ENCODE assay signal across 8 cellular contexts in the genomic region with DNA sequence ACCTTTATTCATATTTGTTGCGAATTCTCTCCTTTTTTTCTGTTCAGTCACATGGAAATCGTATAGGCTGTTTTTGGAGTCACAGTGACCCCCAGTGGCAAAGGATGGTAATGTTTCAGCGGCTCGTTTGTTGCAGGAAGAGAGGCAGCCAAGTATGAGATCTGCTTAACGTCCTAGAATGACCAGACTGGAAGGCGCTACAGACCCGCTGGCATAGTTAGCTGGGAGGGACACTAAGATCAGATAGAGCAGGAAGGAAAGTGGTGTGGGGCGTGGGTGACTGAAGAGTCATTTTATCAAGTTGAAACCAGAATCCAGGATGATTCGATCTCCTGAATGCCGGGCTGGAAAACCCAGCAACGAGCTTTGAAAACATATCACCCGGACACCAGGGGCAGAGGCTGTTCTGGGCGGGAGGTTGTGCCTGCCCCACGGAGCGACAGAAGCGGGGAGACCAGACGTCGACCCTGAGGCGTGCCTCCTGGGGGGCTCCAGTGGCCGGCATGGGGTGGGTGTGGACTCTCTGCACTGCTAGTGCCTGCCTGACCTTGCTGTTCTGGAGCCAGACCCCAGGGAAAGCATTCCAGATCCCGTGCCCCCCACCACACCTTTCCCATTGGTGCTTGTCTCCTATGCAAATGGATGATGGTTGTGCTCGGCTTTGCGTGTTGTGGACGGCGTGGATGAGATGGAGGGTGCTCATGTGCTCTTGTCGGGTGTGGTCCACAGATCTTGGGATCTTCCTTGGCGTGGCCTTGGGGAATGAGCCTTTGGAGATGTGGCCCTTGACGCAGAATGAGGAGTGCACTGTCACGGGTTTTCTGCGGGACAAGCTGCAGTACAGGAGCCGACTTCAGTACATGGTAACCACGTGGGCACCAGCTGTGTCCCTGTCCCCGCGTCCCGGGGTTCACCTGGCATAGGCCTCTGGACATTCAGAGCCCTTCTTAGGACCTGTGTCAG. TPM values are rescaled to one million over a fixed set of nuclear protein-coding genes. Genes with fewer than 3 reads are reported as not detected.
A peak's percentile ranks its signal among the peaks of the same experiment; 100 is the strongest.
DNase-seq lines count a peak whose midpoint lies in the region; ATAC-seq and TF ChIP-seq lines count a peak whose summit lies in the region.

No MANE protein-coding gene starts in this region.

- TF ChIP-seq POLR2A in erythroblast (IDR thresholded peaks at IDR 0.05; ENCODE audit: low read length) (no peak), GM18505 (IDR thresholded peaks at IDR 0.05; ENCODE audit: borderline replicate concordance, extremely low read depth, insufficient read depth, insufficient read length) (no peak)

- H3K4me1 ChIP-seq in OCI-LY7 (ENCODE audit: insufficient read depth, low read length, poor library complexity, severe bottlenecking) (peaks cover 4% of the 10 kb centered on the region), muscle layer of colon (ENCODE audit: insufficient read depth, low read length) (peaks cover 7% of the 10 kb centered on the region)

- peak overlapping the region; percentile 86; the same call in 1 of the 2 replicates for H2AFZ ChIP-seq in OCI-LY7 (ENCODE audit: low read length)

- H3K36me3 ChIP-seq in OCI-LY7 (ENCODE audit: insufficient read depth, low read length), result no peaks in the 10 kb centered on the region
- no peaks in the 10 kb centered on the region for H3K36me3 ChIP-seq in muscle layer of colon (ENCODE audit: insufficient read depth, low read length)

- H3K9ac ChIP-seq in muscle layer of colon (ENCODE audit: low read length), result no peak overlapping the region

- no peaks in the 10 kb centered on the region for H3K9me2 ChIP-seq in OCI-LY7 (ENCODE audit: insufficient read depth, low read length)

- POLR2A ChIA-PET in OCI-LY7 (lab: Charles Lee), result interaction anchor here (0.7 to 1.2 kb wide), 2 partner anchors 307 to 862 kb away, joined by 3 to 4 read pairs; no protein-coding TSS in a partner anchor

- CTCF ChIA-PET in OCI-LY7 (lab: Charles Lee; ENCODE audit: unreplicated experiment), result interaction anchor here (1.4 kb wide), 1 partner anchor 145 kb away, joined by 5 read pairs; no protein-coding TSS in a partner anchor

- H4K20me1 ChIP-seq in OCI-LY7 (ENCODE audit: insufficient read depth, low read length), result no peaks in the 10 kb centered on the region

- intact Hi-C loops in OCI-LY7 (cut with micrococcal nuclease; ENCODE audit: unreplicated experiment), result loop anchor here (1.0 to 5.0 kb wide), 5 partner anchors 87 to 323 kb away; no protein-coding TSS in a partner anchor

- no peak for ATAC-seq in GM18505 (IDR thresholded peaks at IDR 0.05; ENCODE audit: unreplicated experiment)

- H3K9me3 ChIP-seq in OCI-LY7 (ENCODE audit: low read length) (no peaks in the 10 kb centered on the region), muscle layer of colon (ENCODE audit: low read length) (no peaks in the 10 kb centered on the region)

- TF ChIP-seq CTCF in OCI-LY7 (conservative IDR thresholded peaks at IDR 0.05; ENCODE audit: low read length), result peak; percentile 99

- peak overlapping the region; percentile 44; the same call in 1 of the 2 replicates for H3K4me2 ChIP-seq in OCI-LY7 (ENCODE audit: low read length)

- no TSS peak for BruUV-seq in OCI-LY7 (replicated peaks; lab: Mats Ljungman, UMichigan)

- no peak overlapping the region for H3K4me3 ChIP-seq in OCI-LY7 (ENCODE audit: low read depth, low read length, poor library complexity, severe bottlenecking)
- peak overlapping the region in 1 of 2 donors; percentile 45 for H3K4me3 ChIP-seq in muscle layer of colon (ENCODE audit: low read depth in 1 of 2, low read length in 2 of 2)

- DNase-seq in EH (ENCODE audit: low read depth), result peak; percentile 88
- DNase-seq in HT1080 (ENCODE audit: low read depth), result peak; percentile 89
- peak; percentile 73 for DNase-seq in OCI-LY7 (ENCODE audit: low spot score)
- DNase-seq in activated T-cell treated with anti-CD3 and anti-CD28 coated beads for 24 hours (ENCODE audit: low read depth), result peak; percentile 77
- DNase-seq in erythroblast (lab: John Stamatoyannopoulos, UW), result peak; percentile 86 to 90
- DNase-seq in stimulated activated CD8-positive, alpha-beta memory T cell treated with anti-CD3 and anti-CD28 coated beads, Interleukin-4, amount 100 ng/mL, for 48 hours, result peak; percentile 89

- no peak overlapping the region for H3K27ac ChIP-seq in OCI-LY7 (ENCODE audit: low read depth, low read length, poor library complexity, severe bottlenecking)
- H3K27ac ChIP-seq in muscle layer of colon (ENCODE audit: low read depth, low read length), result peak overlapping the region; percentile 30

- no peaks in the 10 kb centered on the region for H3K27me3 ChIP-seq in muscle layer of colon (ENCODE audit: control insufficient read depth in 1 of 2, insufficient read depth in 2 of 2, low read length in 2 of 2)

- no peaks in the 10 kb centered on the region for H3K79me2 ChIP-seq in OCI-LY7 (ENCODE audit: insufficient read depth, low read depth, low read length)

RNA-seq across cellular contexts. Expression of a gene that starts 7.7 kb away (rescaled TPM):
- total RNA-seq in HT1080 (2014; rRNA removed; shearing (Covaris generic)), result not detected in 2 replicates
- polyA plus RNA-seq in HT1080 (2015; cell fraction: cytosol; rRNA removed), result not detected in 2 replicates
- 0.48 TPM in 1 of 2 replicates, not detected in the other for polyA plus RNA-seq in HT1080 (2015; cell fraction: nucleus; rRNA removed)
- not detected in 2 replicates for total RNA-seq in OCI-LY7 (2014; rRNA removed; shearing (Covaris generic))
- not detected in 2 replicates for total RNA-seq in OCI-LY7 (2022)

RNA-seq across cellular contexts. Expression of a gene that starts 31.8 kb away (rescaled TPM):
- 16.0 and 21.1 TPM in 2 replicates for total RNA-seq in HT1080 (2014; rRNA removed; shearing (Covaris generic))
- 27.9 and 31.1 TPM in 2 replicates for polyA plus RNA-seq in HT1080 (2015; cell fraction: cytosol; rRNA removed)
- polyA plus RNA-seq in HT1080 (2015; cell fraction: nucleus; rRNA removed), result 29.9 and 40.8 TPM in 2 replicates
- 0.05 and 0.19 TPM in 2 replicates for total RNA-seq in OCI-LY7 (2014; rRNA removed; shearing (Covaris generic))
- 0.17 and 0.33 TPM in 2 replicates for total RNA-seq in OCI-LY7 (2022)

Comparison
In these comparisons a context has a peak if more than half of its experiments do, and no peak if none do; other contexts are left out.
1. RNA of a gene that starts 31.8 kb away (total RNA-seq): 16.0 to 21.1 TPM in HT1080; 0.05 to 0.33 TPM in OCI-LY7; every median in the first group is over 10 times any median in the second.
2. Peak in every context shown above with its lines, with median percentiles within 50 percentile points of each other: DNase-seq.